20 cellular contexts compared by ENCODE assay signal in the genomic region with DNA sequence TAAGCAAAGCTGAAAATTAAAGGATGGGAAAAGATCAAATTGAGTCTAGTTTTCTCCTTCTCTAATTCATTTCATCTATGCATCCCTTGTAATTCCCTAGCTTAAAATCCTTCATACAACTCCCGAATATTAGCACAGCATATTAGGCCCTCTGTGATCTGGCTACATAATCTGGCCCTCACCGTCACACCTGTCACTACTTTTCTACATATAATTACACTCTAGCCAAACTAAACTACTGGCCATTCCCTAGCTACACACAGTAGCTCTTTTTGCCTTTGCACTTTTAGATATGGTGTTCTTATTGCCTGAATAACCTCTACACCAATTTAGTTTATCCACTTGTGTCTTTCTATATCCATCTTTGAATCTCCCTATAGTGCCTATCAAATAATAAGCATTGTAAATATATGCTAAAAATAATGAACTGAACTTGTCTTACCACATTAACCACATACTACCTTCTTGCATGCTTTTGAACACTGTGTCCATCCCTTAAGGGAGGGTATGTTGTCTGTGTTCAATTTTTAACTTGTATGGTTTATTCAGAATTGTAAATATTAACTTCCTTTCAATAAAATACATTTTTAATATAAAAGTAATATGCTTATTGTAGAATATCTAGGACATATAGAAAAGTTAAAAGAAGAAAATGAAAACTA.
"Had no signal": no experiment of that assay in that cellular context is flagged by ENCODE, and none has a peak within 500 bp of the region (broad histone marks: within the 10 kb centered on the region; RNA-seq: fewer than 3 reads in every experiment).

No MANE protein-coding gene starts in this region.

- DNase-seq: activated CD4-positive, alpha-beta T cell treated with anti-CD3 and anti-CD28 coated beads for 1 hour; activated CD8-positive, alpha-beta memory T cell treated with anti-CD3 and anti-CD28 coated beads for 24 hours; activated CD8-positive, alpha-beta memory T cell treated with anti-CD3 and anti-CD28 coated beads, Interleukin-2, amount 50 U/mL, for 48 hours; activated effector memory CD4-positive, alpha-beta T cell treated with Interleukin-2 at 50 U/mL for 16 hours; activated naive CD4-positive, alpha-beta T cell treated with anti-CD3 and anti-CD28 coated beads, Interleukin-2, amount 50 U/mL, for 16 hours; activated T-cell treated with anti-CD3 and anti-CD28 coated beads, Interleukin-2, amount 50 U/mL, for 48 hours; cerebellar nuclear complex; effector CD4-positive, alpha-beta T cell; gastrocnemius medialis; heart left ventricle; left ventricle myocardium superior; occipital lobe; stimulated activated CD4-positive, alpha-beta T cell treated with anti-CD3 and anti-CD28 coated beads, Interleukin-12 subunit alpha, Interleukin-12 subunit beta, amount 100 ng/mL, for 4 hours; stimulated activated CD4-positive, alpha-beta T cell treated with anti-CD3 and anti-CD28 coated beads, Interleukin-1b, Interleukin-23, amount 100 ng/mL, for 48 hours; stimulated activated naive CD4-positive, alpha-beta T cell treated with Interleukin-2 at 50 U/mL for 16 hours; thyroid gland; uterus had no signal

- FAIRE-seq: astrocyte, bronchial epithelial cell had no signal

- ATAC-seq: esophagus mucosa, heart left ventricle, left ventricle myocardium superior had no signal
